In genomic region chr1:248906741-248907661, GRCh38 we compare ENCODE assay signal across 1 cellular context.
TF ChIP-seq lines count a peak whose summit lies in the region.

No MANE protein-coding gene starts in this region.

TF ChIP-seq in IMR-90, 13 proteins besides CTCF, POLR2A, EP300 and RAD21:
- TF ChIP-seq RCOR1 (IDR thresholded peaks at IDR 0.05; ENCODE audit: insufficient replicate concordance, low read length): no peak
- TF ChIP-seq USF2 (IDR thresholded peaks at IDR 0.05; ENCODE audit: low read depth, low read length): no peak
- no peak for TF ChIP-seq NFE2L2 (IDR thresholded peaks at IDR 0.05; ENCODE audit: low read depth, low read length)
- no peak for TF ChIP-seq MAZ (IDR thresholded peaks at IDR 0.05; ENCODE audit: borderline replicate concordance, low read depth, low read length)
- no peak for TF ChIP-seq BHLHE40 (IDR thresholded peaks at IDR 0.05; ENCODE audit: low read depth, low read length)
- no peak for TF ChIP-seq CHD1 (IDR thresholded peaks at IDR 0.05; ENCODE audit: low read depth, low read length)
- TF ChIP-seq SMC3 (IDR thresholded peaks at IDR 0.05; ENCODE audit: low read depth, low read length): no peak
- TF ChIP-seq ELK1 (IDR thresholded peaks at IDR 0.05; ENCODE audit: borderline replicate concordance, low read depth, low read length): no peak
- TF ChIP-seq CEBPB (IDR thresholded peaks at IDR 0.05; ENCODE audit: low read depth, low read length): no peak
- TF ChIP-seq MXI1 (IDR thresholded peaks at IDR 0.05; ENCODE audit: borderline replicate concordance, low read depth, low read length): no peak
- TF ChIP-seq FOS (IDR thresholded peaks at IDR 0.05; ENCODE audit: low read depth, low read length): no peak
- no peak for TF ChIP-seq RFX5 (IDR thresholded peaks at IDR 0.05; ENCODE audit: low read depth, low read length)
